In the genomic region with DNA sequence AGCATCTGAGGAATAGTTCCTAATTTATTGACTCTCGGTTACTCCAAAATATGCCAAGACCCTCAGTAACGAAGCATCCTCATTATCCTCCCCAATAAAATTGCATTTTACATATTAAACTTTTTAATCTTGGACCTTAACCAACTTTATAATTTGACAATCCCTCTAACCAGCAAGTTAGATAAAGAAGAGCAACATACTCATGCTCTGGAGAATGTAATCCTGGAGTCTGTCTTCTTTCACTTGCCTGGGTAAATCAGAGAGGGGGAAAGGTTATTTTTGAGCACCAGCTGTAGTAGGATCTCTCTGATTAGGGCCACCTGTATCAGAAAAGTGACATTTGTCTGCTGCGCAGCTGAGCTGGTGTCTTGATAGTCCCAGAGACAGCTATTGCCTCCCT, we compare ENCODE assay signal across 22 cellular contexts.
"Had no signal": no experiment of that assay in that cellular context is flagged by ENCODE, and none has a peak within 500 bp of the region (broad histone marks: within the 10 kb centered on the region; RNA-seq: fewer than 3 reads in every experiment).

No MANE protein-coding gene starts in this region.

- H3K9me3 ChIP-seq: SJSA1 had no signal

- H3K4me3 ChIP-seq: SJSA1, SK-N-MC had no signal

- DNase-seq: KBM-7, MV-4-11, NCI-H1092, NCI-H1105 treated with DMSO at 0.1 percent for 48 hours, NCI-H1417 treated with DMSO at 0.1 percent for 48 hours, NCI-H146, NCI-H1694 treated with DMSO at 0.1 percent for 48 hours, NCI-H1930, NCI-H2081 treated with DMSO at 0.1 percent for 48 hours, NCI-H2171, NCI-H226, NCI-H446, NCI-H510A, NCI-H524 treated with DMSO at 0.1 percent for 48 hours, NCI-H69, NCI-H774, Right ventricle myocardium superior, RPMI8226, SIG-M5 had no signal

- H3K27me3 ChIP-seq: SJSA1 had no signal

- H3K27ac ChIP-seq: HL-60, SJSA1, SK-N-MC had no signal

- H3K36me3 ChIP-seq: SJSA1 had no signal
